In genomic region chr13:33817513-33817842, GRCh38 we compare ENCODE assay signal across 8 cellular contexts. TPM values are rescaled to one million over a fixed set of nuclear protein-coding genes. Genes with fewer than 3 reads are reported as not detected.
DNase-seq lines count a peak whose midpoint lies in the region; ATAC-seq and TF ChIP-seq lines count a peak whose summit lies in the region.

No MANE protein-coding gene starts in this region.

- peaks cover 11% of the 10 kb centered on the region; the same call in 1 of the 2 replicates for H3F3A ChIP-seq in SU-DHL-6 (ENCODE audit: insufficient read depth)

- peaks cover 5% of the 10 kb centered on the region for H3K9me3 Mint-ChIP-seq in glutamatergic neuron (ENCODE audit: unreplicated experiment)
- H3K9me3 Mint-ChIP-seq in stimulated activated naive B cell treated with anti-CD40 and anti-IgM and Interleukin-4, amounts not matched to agents 10 μg/mL and 1 μg/mL and 100 μg/mL, for 72 hours: no peaks in the 10 kb centered on the region

- DNase-seq in H7 (no peak), glutamatergic neuron (no peak), putamen (ENCODE audit: low spot score) (no peak), superior temporal gyrus (ENCODE audit: extremely low spot score) (no peak)
- DNase-seq in stimulated activated naive B cell treated with anti-CD40 and anti-IgM and Interleukin-4, amounts not matched to agents 10 μg/mL and 1 μg/mL and 100 μg/mL, for 72 hours: no peak
- no peak for DNase-seq in stimulated activated CD4-positive, alpha-beta T cell treated with anti-CD3 and anti-CD28 coated beads, Interleukin-1b, Interleukin-23, amount 100 ng/mL, for 48 hours

- H3K4me1 Mint-ChIP-seq in glutamatergic neuron (ENCODE audit: low read depth, unreplicated experiment): no peaks in the 10 kb centered on the region
- peaks cover 6 to 13% of the 10 kb centered on the region in 2 donors for H3K4me1 Mint-ChIP-seq in stimulated activated naive B cell treated with anti-CD40 and anti-IgM and Interleukin-4, amounts not matched to agents 10 μg/mL and 1 μg/mL and 100 μg/mL, for 72 hours

- peak overlapping the region; percentile 86 to 96 (median 92) for H3K9ac ChIP-seq in BLaER1 treated with 17β-estradiol and CSF1 and Interleukin-3, amounts not matched to agents 10 nM and 100 nM
- peak overlapping the region; percentile 95 for H3K9ac ChIP-seq in SU-DHL-6 (ENCODE audit: low read length)

- H3K4me2 ChIP-seq in BLaER1 treated with 17β-estradiol and CSF1 and Interleukin-3, amounts not matched to agents 10 nM and 100 nM: peak overlapping the region; percentile 58 to 91 (median 79)
- peak overlapping the region; percentile 94 for H3K4me2 ChIP-seq in SU-DHL-6 (ENCODE audit: low read depth, low read length, poor library complexity, severe bottlenecking)

- H3K27ac Mint-ChIP-seq in glutamatergic neuron (ENCODE audit: unreplicated experiment): peak overlapping the region; percentile 97
- H3K27ac Mint-ChIP-seq in stimulated activated naive B cell treated with anti-CD40 and anti-IgM and Interleukin-4, amounts not matched to agents 10 μg/mL and 1 μg/mL and 100 μg/mL, for 72 hours: peak overlapping the region; percentile 98

- peak overlapping the region; percentile 91 for H3K4me3 Mint-ChIP-seq in glutamatergic neuron (ENCODE audit: unreplicated experiment)
- H3K4me3 Mint-ChIP-seq in stimulated activated naive B cell treated with anti-CD40 and anti-IgM and Interleukin-4, amounts not matched to agents 10 μg/mL and 1 μg/mL and 100 μg/mL, for 72 hours: peak overlapping the region; percentile 97 to 98

- no peaks in the 10 kb centered on the region for H3K36me3 Mint-ChIP-seq in glutamatergic neuron (ENCODE audit: unreplicated experiment)
- H3K36me3 Mint-ChIP-seq in stimulated activated naive B cell treated with anti-CD40 and anti-IgM and Interleukin-4, amounts not matched to agents 10 μg/mL and 1 μg/mL and 100 μg/mL, for 72 hours: peaks cover 14 to 23% of the 10 kb centered on the region in 2 donors

- H3K27me3 Mint-ChIP-seq in glutamatergic neuron (ENCODE audit: unreplicated experiment): no peaks in the 10 kb centered on the region
- no peaks in the 10 kb centered on the region for H3K27me3 Mint-ChIP-seq in stimulated activated naive B cell treated with anti-CD40 and anti-IgM and Interleukin-4, amounts not matched to agents 10 μg/mL and 1 μg/mL and 100 μg/mL, for 72 hours

- no peaks in the 10 kb centered on the region for H3K27me3 ChIP-seq in BLaER1 treated with 17β-estradiol and CSF1 and Interleukin-3, amounts not matched to agents 10 nM and 100 nM
- no peaks in the 10 kb centered on the region for H3K27me3 ChIP-seq in H7 (ENCODE audit: control insufficient read depth, insufficient read depth, low read length)
- H3K27me3 ChIP-seq in SU-DHL-6 (ENCODE audit: low read length): no peaks in the 10 kb centered on the region

- peak; percentile 10 to 20 for ATAC-seq in stimulated activated naive B cell treated with anti-CD40 and anti-IgM and Interleukin-4, amounts not matched to agents 10 μg/mL and 1 μg/mL and 100 μg/mL, for 72 hours (replicated peaks)

- peaks cover 46% of the 10 kb centered on the region for H3K79me2 ChIP-seq in SU-DHL-6 (ENCODE audit: insufficient read depth, low read length)

- H3K27ac ChIP-seq in BLaER1 treated with 17β-estradiol and CSF1 and Interleukin-3, amounts not matched to agents 10 nM and 100 nM: peak overlapping the region; percentile 40 to 95 (median 90)
- H3K27ac ChIP-seq in SU-DHL-6 (ENCODE audit: low read depth, low read length): peak overlapping the region; percentile 78

- peak overlapping the region; percentile 79 to 97 (median 91) for H3K4me3 ChIP-seq in BLaER1 treated with 17β-estradiol and CSF1 and Interleukin-3, amounts not matched to agents 10 nM and 100 nM
- peak overlapping the region; percentile 76 for H3K4me3 ChIP-seq in H7 (ENCODE audit: insufficient read depth, low read depth, low read length)
- peak overlapping the region; percentile 99 for H3K4me3 ChIP-seq in SU-DHL-6 (ENCODE audit: insufficient read depth, low read length, poor library complexity, severe bottlenecking)

- H3K9me3 ChIP-seq in BLaER1 treated with 17β-estradiol and CSF1 and Interleukin-3, amounts not matched to agents 10 nM and 100 nM (replicated peaks in 1 of 11): no peaks in the 10 kb centered on the region
- H3K9me3 ChIP-seq in SU-DHL-6 (ENCODE audit: insufficient read depth, low read length): no peaks in the 10 kb centered on the region

- no peak for TF ChIP-seq CTCF in SU-DHL-6 (IDR thresholded peaks at IDR 0.05; ENCODE audit: insufficient read depth, low read length, poor library complexity, severe bottlenecking)
- TF ChIP-seq CTCF in glutamatergic neuron (IDR thresholded peaks at IDR 0.05; ENCODE audit: partially characterized antibody, unreplicated experiment): no peak

- H4K20me1 ChIP-seq in BLaER1 treated with 17β-estradiol and CSF1 and Interleukin-3, amounts not matched to agents 10 nM and 100 nM: peaks cover 0 to 6% (median 0%) of the 10 kb centered on the region in 11 experiments; a peak in 4 of 22 replicates
- peaks cover 24% of the 10 kb centered on the region for H4K20me1 ChIP-seq in SU-DHL-6 (ENCODE audit: low read depth, low read length)

- peaks cover 6 to 25% (median 12%) of the 10 kb centered on the region in 10 experiments; a peak in 19 of 20 replicates for H3K4me1 ChIP-seq in BLaER1 treated with 17β-estradiol and CSF1 and Interleukin-3, amounts not matched to agents 10 nM and 100 nM

- H3K36me3 ChIP-seq in BLaER1 treated with 17β-estradiol and CSF1 and Interleukin-3, amounts not matched to agents 10 nM and 100 nM: peaks cover 5 to 29% (median 25%) of the 10 kb centered on the region in 11 experiments; a peak in 19 of 22 replicates
- peaks cover 9% of the 10 kb centered on the region for H3K36me3 ChIP-seq in H7 (replicated peaks; ENCODE audit: control insufficient read depth, insufficient read depth, low read length)
- peaks cover 32% of the 10 kb centered on the region for H3K36me3 ChIP-seq in SU-DHL-6 (ENCODE audit: low read length)

- H3K9me2 ChIP-seq in SU-DHL-6 (replicated peaks; ENCODE audit: insufficient read depth, low read length): no peaks in the 10 kb centered on the region

- H2AFZ ChIP-seq in SU-DHL-6 (ENCODE audit: low read depth, low read length, severe bottlenecking): peak overlapping the region; percentile 74

RNA-seq across cellular contexts. Expression of gene RFC3, which starts 0.5 kb away (rescaled TPM):
- total RNA-seq in H7 (2014; rRNA removed; shearing (Covaris generic)): 50.2 and 52.0 TPM in 2 replicates
- 12.6 TPM for total RNA-seq in glutamatergic neuron (ENCODE audit: unreplicated experiment)
